16 cellular contexts compared by ENCODE assay signal in genomic region chr2:146370821-146371220, GRCh38.
DNase-seq lines count a peak whose midpoint lies in the region; ATAC-seq and TF ChIP-seq lines count a peak whose summit lies in the region.
"Had no signal": no experiment of that assay in that cellular context is flagged by ENCODE, and none has a peak within 500 bp of the region (broad histone marks: within the 10 kb centered on the region; RNA-seq: fewer than 3 reads in every experiment).

No MANE protein-coding gene starts in this region.

- peak overlapping the region; percentile 77; the same call in 1 of the 2 replicates for H3K18ac ChIP-seq in IMR-90 (ENCODE audit: low read depth, low read length)

- POLR2A ChIA-PET in IMR-90 (lab: Charles Lee; ENCODE audit: unreplicated experiment), result no interaction called here

- H2BK5ac ChIP-seq in IMR-90 (ENCODE audit: low read depth, low read length, poor library complexity, severe bottlenecking), result peak overlapping the region; percentile 23

- H3K9me1 ChIP-seq in IMR-90 (ENCODE audit: insufficient read depth, low read length), result no peaks in the 10 kb centered on the region

- H3K4me1 ChIP-seq in IMR-90 (ENCODE audit: control insufficient read depth, insufficient read depth, low read length), result 0 out of 2 replicates have a peak, but pooled peaks cover 2% of the 10 kb centered on the region
- H3K4me1 ChIP-seq in endodermal cell (ENCODE audit: control insufficient read depth, insufficient read depth, low read length), result no peaks in the 10 kb centered on the region
- H3K4me1 ChIP-seq: upper lobe of left lung had no signal

- H2AK5ac ChIP-seq in IMR-90 (ENCODE audit: low read depth, low read length), result no peak overlapping the region

- no peaks in the 10 kb centered on the region for H3K27me3 ChIP-seq in IMR-90 (ENCODE audit: control insufficient read depth, insufficient read depth, low read length)
- no peaks in the 10 kb centered on the region for H3K27me3 ChIP-seq in endodermal cell (ENCODE audit: control insufficient read depth, insufficient read depth, low read length, poor library complexity, severe bottlenecking)
- H3K27me3 ChIP-seq: hepatocyte, upper lobe of left lung had no signal

- peak; percentile 80 for DNase-seq in EH (ENCODE audit: low read depth)
- peak; percentile 41 for DNase-seq in IMR-90
- DNase-seq in endodermal cell, result no peak
- DNase-seq in osteocyte (ENCODE audit: extremely low spot score, unreplicated experiment), result no peak
- DNase-seq in NCI-H82 treated with DMSO at 0.1 percent for 48 hours (lab: John Stamatoyannopoulos, UW; ENCODE audit: unreplicated experiment), result no peak
- no peak for DNase-seq in activated CD4-positive, alpha-beta T cell treated with anti-CD3 and anti-CD28 coated beads, Interleukin-2, amount 50 U/mL, for 1 hour
- DNase-seq in SIG-M5 (lab: John Stamatoyannopoulos, UW), result no peak
- DNase-seq: activated CD4-positive, alpha-beta T cell treated with anti-CD3 and anti-CD28 coated beads, Interleukin-2, amount 10 ng/mL, durations not matched to agents 24 days and 14 days; NCI-H187; NCI-H446 treated with DMSO at 0.1 percent for 48 hours; right cardiac atrium; stimulated activated naive CD8-positive, alpha-beta T cell treated with anti-CD3 and anti-CD28 coated beads, Interleukin-15, amount 100 ng/mL, for 72 hours; upper lobe of left lung had no signal

- intact Hi-C loops in IMR-90 (cut with micrococcal nuclease), result no loop called here

- no peak overlapping the region for H2BK120ac ChIP-seq in IMR-90 (ENCODE audit: low read depth, low read length)

- H2BK15ac ChIP-seq in IMR-90 (ENCODE audit: low read depth, low read length), result no peak overlapping the region

- no peak overlapping the region; the same call in 1 of the 2 replicates for H2BK20ac ChIP-seq in IMR-90 (ENCODE audit: low read depth, low read length)

- H3K9me3 ChIP-seq in IMR-90 (ENCODE audit: control insufficient read depth, insufficient read depth, low read length) (no peaks in the 10 kb centered on the region), endodermal cell (ENCODE audit: control insufficient read depth, low read length) (no peaks in the 10 kb centered on the region)
- H3K9me3 ChIP-seq: upper lobe of left lung had no signal

- H4K91ac ChIP-seq in IMR-90 (ENCODE audit: insufficient read depth, low read depth, low read length), result no peak overlapping the region

- H3K14ac ChIP-seq in IMR-90 (replicated peaks; ENCODE audit: low read depth, low read length), result no peak overlapping the region

- H3K4me2 ChIP-seq in IMR-90 (ENCODE audit: low read depth, low read length), result peak overlapping the region; percentile 47; the same call in 1 of the 2 replicates
- H3K4me2 ChIP-seq: hepatocyte had no signal

- H3K79me1 ChIP-seq in IMR-90 (ENCODE audit: low read depth in 1 of 2, low read length in 2 of 2), result no peaks in the 10 kb centered on the region

- TF ChIP-seq POLR2A in IMR-90 (IDR thresholded peaks at IDR 0.05; ENCODE audit: low read depth, low read length), result no peak

- H3K4me1 Mint-ChIP-seq in endodermal cell (no peaks in the 10 kb centered on the region), osteocyte (ENCODE audit: unreplicated experiment) (peaks cover 16% of the 10 kb centered on the region)
- H3K4me1 Mint-ChIP-seq: activated CD4-positive, alpha-beta T cell treated with anti-CD3 and anti-CD28 coated beads, Interleukin-2, amount 10 ng/mL, durations not matched to agents 24 days and 14 days; memory B cell; stimulated activated naive CD8-positive, alpha-beta T cell treated with anti-CD3 and anti-CD28 coated beads, Interleukin-15, amount 100 ng/mL, for 72 hours had no signal

- H3K36me3 Mint-ChIP-seq in endodermal cell (ENCODE audit: low read depth) (no peaks in the 10 kb centered on the region), osteocyte (ENCODE audit: unreplicated experiment) (no peaks in the 10 kb centered on the region)
- H3K36me3 Mint-ChIP-seq: memory B cell had no signal

- dilution Hi-C loops in IMR-90 (cut with HindIII; ENCODE audit: low sequenced_read_pairs, unreplicated experiment), result no loop called here

- H4K5ac ChIP-seq in IMR-90 (ENCODE audit: low read depth, low read length), result no peak overlapping the region

- TF ChIP-seq CTCF in IMR-90 (conservative IDR thresholded peaks at IDR 0.05; ENCODE audit: low read depth, low read length) (no peak), endodermal cell (conservative IDR thresholded peaks at IDR 0.05) (no peak), osteocyte (IDR thresholded peaks at IDR 0.05) (no peak)

- no peaks in the 10 kb centered on the region for H4K20me1 ChIP-seq in IMR-90 (ENCODE audit: insufficient read depth, low read length)

- peak overlapping the region; percentile 11 for H3K27ac Mint-ChIP-seq in endodermal cell
- peak overlapping the region; percentile 43 for H3K27ac Mint-ChIP-seq in osteocyte (ENCODE audit: unreplicated experiment)
- H3K27ac Mint-ChIP-seq: activated CD4-positive, alpha-beta T cell treated with anti-CD3 and anti-CD28 coated beads, Interleukin-2, amount 10 ng/mL, durations not matched to agents 24 days and 14 days; memory B cell; stimulated activated naive CD8-positive, alpha-beta T cell treated with anti-CD3 and anti-CD28 coated beads, Interleukin-15, amount 100 ng/mL, for 72 hours had no signal

- H3K4ac ChIP-seq in IMR-90 (ENCODE audit: low read depth, low read length), result no peak overlapping the region

- H3K27ac ChIP-seq in IMR-90 (ENCODE audit: insufficient read depth, low read length), result no peak overlapping the region
- H3K27ac ChIP-seq in endodermal cell (ENCODE audit: low read depth, low read length), result no peak overlapping the region
- H3K27ac ChIP-seq: hepatocyte, upper lobe of left lung had no signal

- no peak for TF ChIP-seq RAD21 in IMR-90 (IDR thresholded peaks at IDR 0.05; ENCODE audit: low read length)

- H3K27me3 Mint-ChIP-seq in endodermal cell (ENCODE audit: insufficient read depth) (no peaks in the 10 kb centered on the region), osteocyte (ENCODE audit: unreplicated experiment) (no peaks in the 10 kb centered on the region)
- H3K27me3 Mint-ChIP-seq: activated CD4-positive, alpha-beta T cell treated with anti-CD3 and anti-CD28 coated beads, Interleukin-2, amount 10 ng/mL, durations not matched to agents 24 days and 14 days; memory B cell; stimulated activated naive CD8-positive, alpha-beta T cell treated with anti-CD3 and anti-CD28 coated beads, Interleukin-15, amount 100 ng/mL, for 72 hours had no signal

- peaks cover 16% of the 10 kb centered on the region for H3K9me3 Mint-ChIP-seq in endodermal cell
- peaks cover 7% of the 10 kb centered on the region for H3K9me3 Mint-ChIP-seq in osteocyte (ENCODE audit: unreplicated experiment)

- ATAC-seq in IMR-90 (ENCODE audit: low read depth) (peak; percentile 69; the same call in 1 of the 2 replicates), HG02610 (IDR thresholded peaks at IDR 0.05; ENCODE audit: unreplicated experiment) (no peak)
- ATAC-seq: right cardiac atrium; stimulated activated naive CD8-positive, alpha-beta T cell treated with anti-CD3 and anti-CD28 coated beads, Interleukin-15, amount 100 ng/mL, for 72 hours had no signal

- H3K9ac ChIP-seq in IMR-90 (ENCODE audit: low read depth, low read length), result no peak overlapping the region
- no peak overlapping the region for H3K9ac ChIP-seq in endodermal cell (ENCODE audit: extremely low read depth, low read length, poor library complexity, severe bottlenecking)

- no peak overlapping the region for H2AK9ac ChIP-seq in IMR-90 (replicated peaks; ENCODE audit: low read depth, low read length, poor library complexity)

- H2AFZ ChIP-seq in IMR-90 (replicated peaks; ENCODE audit: low read length, poor library complexity), result no peak overlapping the region
- H2AFZ ChIP-seq: hepatocyte had no signal

- no peak overlapping the region for H3K23ac ChIP-seq in IMR-90 (ENCODE audit: low read depth, low read length)

- CTCF ChIA-PET in IMR-90 (lab: Yijun Ruan, JAX), result no interaction called here

- H3K4me3 ChIP-seq in IMR-90 (ENCODE audit: insufficient read depth, low read depth, low read length), result no peak overlapping the region
- no peak overlapping the region for H3K4me3 ChIP-seq in endodermal cell (ENCODE audit: low read length)
- H3K4me3 ChIP-seq: hepatocyte, upper lobe of left lung had no signal

- no peaks in the 10 kb centered on the region for H3K36me3 ChIP-seq in IMR-90 (ENCODE audit: control insufficient read depth, insufficient read depth, low read length)
- H3K36me3 ChIP-seq in endodermal cell (ENCODE audit: control insufficient read depth, insufficient read depth, low read length), result no peaks in the 10 kb centered on the region
- H3K36me3 ChIP-seq: upper lobe of left lung had no signal

- H3K4me3 Mint-ChIP-seq in endodermal cell (no peak overlapping the region), osteocyte (ENCODE audit: unreplicated experiment) (no peak overlapping the region)
- H3K4me3 Mint-ChIP-seq: activated CD4-positive, alpha-beta T cell treated with anti-CD3 and anti-CD28 coated beads, Interleukin-2, amount 10 ng/mL, durations not matched to agents 24 days and 14 days; memory B cell; stimulated activated naive CD8-positive, alpha-beta T cell treated with anti-CD3 and anti-CD28 coated beads, Interleukin-15, amount 100 ng/mL, for 72 hours had no signal

- no peak overlapping the region for H3K56ac ChIP-seq in IMR-90 (ENCODE audit: extremely low read depth, insufficient read depth, low read length)

- no peak overlapping the region for H4K8ac ChIP-seq in IMR-90 (ENCODE audit: low read depth in 2 of 2, low read length in 2 of 2)

- BruUV-seq in IMR-90 (replicated peaks; lab: Mats Ljungman, UMichigan), result no TSS peak

- in situ Hi-C loops in IMR-90 (cut with MboI; ENCODE audit: low sequenced_read_pairs), result no loop called here

TF ChIP-seq in IMR-90, 13 proteins besides CTCF, POLR2A, EP300 and RAD21:
- TF ChIP-seq MAFK (IDR thresholded peaks at IDR 0.05; ENCODE audit: low read depth, low read length), result no peak
- TF ChIP-seq RCOR1 (IDR thresholded peaks at IDR 0.05; ENCODE audit: insufficient replicate concordance, low read length), result no peak
- TF ChIP-seq MAZ (IDR thresholded peaks at IDR 0.05; ENCODE audit: borderline replicate concordance, low read depth, low read length), result no peak
TF ChIP-seq in IMR-90: peak in this region for 0.

Comparison
In these comparisons a context has a peak if more than half of its experiments do, and no peak if none do; other contexts are left out.
1. DNase-seq: peak in EH (single experiment) and IMR-90 (single experiment); none in endodermal cell (single experiment), osteocyte (single experiment), NCI-H82 treated with DMSO at 0.1 percent for 48 hours (single experiment), activated CD4-positive, alpha-beta T cell treated with anti-CD3 and anti-CD28 coated beads, Interleukin-2, amount 50 U/mL, for 1 hour (single experiment) and SIG-M5 (single experiment).